In genomic region chr11:62881579-62882427, GRCh38 we compare ENCODE assay signal across 8 cellular contexts. TPM values are rescaled to one million over a fixed set of nuclear protein-coding genes. Genes with fewer than 3 reads are reported as not detected.
DNase-seq lines count a peak whose midpoint lies in the region; ATAC-seq and TF ChIP-seq lines count a peak whose summit lies in the region.

No MANE protein-coding gene starts in this region.

- ATAC-seq in GM21528 (IDR thresholded peaks at IDR 0.05; ENCODE audit: low FRiP score, unreplicated experiment) (peak; percentile 42), IMR-90 (ENCODE audit: low read depth) (peak; percentile 50), foreskin keratinocyte (peak; percentile 68)

- peak overlapping the region; percentile 77 for H2AFZ ChIP-seq in IMR-90 (replicated peaks; ENCODE audit: low read length, poor library complexity)

- peaks cover 46% of the 10 kb centered on the region for H3K36me3 ChIP-seq in IMR-90 (ENCODE audit: control insufficient read depth, insufficient read depth, low read length)

- peak overlapping the region; percentile 89 for H2BK20ac ChIP-seq in IMR-90 (ENCODE audit: low read depth, low read length)

- H3K4me3 ChIP-seq in IMR-90 (ENCODE audit: insufficient read depth, low read depth, low read length) = peak overlapping the region; percentile 92

- no peaks in the 10 kb centered on the region for H3K9me3 ChIP-seq in IMR-90 (ENCODE audit: control insufficient read depth, insufficient read depth, low read length)

- dilution Hi-C loops in IMR-90 (cut with HindIII; ENCODE audit: low sequenced_read_pairs, unreplicated experiment) = no loop called here

- peak overlapping the region; percentile 100 for H3K56ac ChIP-seq in IMR-90 (ENCODE audit: extremely low read depth, insufficient read depth, low read length)

- peak overlapping the region; percentile 96 for H2BK120ac ChIP-seq in IMR-90 (ENCODE audit: low read depth, low read length)

- peak overlapping the region; percentile 100 for H3K23ac ChIP-seq in IMR-90 (ENCODE audit: low read depth, low read length)

- in situ Hi-C loops in IMR-90 (cut with MboI; ENCODE audit: low sequenced_read_pairs) = loop anchor here (25.0 kb wide), 1 partner anchor 780 kb away; the partner anchor contains the start of gene ATL3

- no peak for TF ChIP-seq RAD21 in IMR-90 (IDR thresholded peaks at IDR 0.05; ENCODE audit: low read length)

- intact Hi-C loops in IMR-90 (cut with micrococcal nuclease) = loop anchor here (1.0 to 5.0 kb wide), 2 partner anchors 41 to 95 kb away; partner anchors contain the start of gene TMEM179B

- H4K8ac ChIP-seq in IMR-90 (ENCODE audit: low read depth in 2 of 2, low read length in 2 of 2) = peak overlapping the region; percentile 96 to 100

- H3K18ac ChIP-seq in IMR-90 (ENCODE audit: low read depth, low read length) = peak overlapping the region; percentile 100

- H3K4ac ChIP-seq in IMR-90 (ENCODE audit: low read depth, low read length) = peak overlapping the region; percentile 100

- peak overlapping the region; percentile 100 for H3K9ac ChIP-seq in IMR-90 (ENCODE audit: low read depth, low read length)

- H4K20me1 ChIP-seq in IMR-90 (ENCODE audit: insufficient read depth, low read length) = peaks cover 49% of the 10 kb centered on the region

- peak overlapping the region; percentile 100 for H4K91ac ChIP-seq in IMR-90 (ENCODE audit: insufficient read depth, low read depth, low read length)

- H2BK5ac ChIP-seq in IMR-90 (ENCODE audit: low read depth, low read length, poor library complexity, severe bottlenecking) = peak overlapping the region; percentile 96

- peak; percentile 20; the same call in 1 of the 2 replicates for TF ChIP-seq POLR2A in IMR-90 (IDR thresholded peaks at IDR 0.05; ENCODE audit: low read depth, low read length)

- no TSS peak for BruUV-seq in IMR-90 (replicated peaks; lab: Mats Ljungman, UMichigan)

- H3K27ac ChIP-seq in IMR-90 (ENCODE audit: insufficient read depth, low read length) = peak overlapping the region; percentile 98
- peak overlapping the region; percentile 98 for H3K27ac ChIP-seq in foreskin keratinocyte

- H3K27me3 ChIP-seq in IMR-90 (ENCODE audit: control insufficient read depth, insufficient read depth, low read length) (no peaks in the 10 kb centered on the region), foreskin keratinocyte (no peaks in the 10 kb centered on the region)

- peak; percentile 90 for DNase-seq in DMS53 treated with DMSO at 0.1 percent for 48 hours (lab: John Stamatoyannopoulos, UW; ENCODE audit: unreplicated experiment)
- peak; percentile 97 for DNase-seq in IMR-90
- peak; percentile 59 to 78 for DNase-seq in SHP77 (lab: John Stamatoyannopoulos, UW)
- peak; percentile 93 for DNase-seq in activated gamma-delta T cell treated with Interleukin-2 at 50 U/mL for 16 hours
- peak; percentile 85 to 93 for DNase-seq in foreskin keratinocyte
- DNase-seq in nucleus accumbens (lab: John Stamatoyannopoulos, UW) = peak in 50 of 56 donors; percentile 58 to 97 (median 87)
- DNase-seq in superior temporal gyrus (ENCODE audit: extremely low spot score) = peak; percentile 83

- H4K5ac ChIP-seq in IMR-90 (ENCODE audit: low read depth, low read length) = peak overlapping the region; percentile 100

- WGBS in IMR-90 (ENCODE audit: extremely low coverage in 2 of 2, insufficient read length in 1 of 2), 2 experiments = 0% methylated on average over 4 of the region's 21 CpGs; no CpG with 5 or more reads in 1 of the 2 experiments

- POLR2A ChIA-PET in IMR-90 (lab: Charles Lee; ENCODE audit: unreplicated experiment) = interaction anchor here (1.0 to 1.4 kb wide), 2 partner anchors 8 to 41 kb away, joined by 6 to 8 read pairs; no protein-coding TSS in a partner anchor

- peak overlapping the region; percentile 97; the same call in 2 of the 3 replicates for H2BK15ac ChIP-seq in IMR-90 (ENCODE audit: low read depth, low read length)

- peak overlapping the region; percentile 100 for H3K14ac ChIP-seq in IMR-90 (replicated peaks; ENCODE audit: low read depth, low read length)

- peaks cover 25 to 68% of the 10 kb centered on the region in 2 experiments for H3K79me1 ChIP-seq in IMR-90 (ENCODE audit: low read depth in 1 of 2, low read length in 2 of 2)

- CTCF ChIA-PET in IMR-90 (lab: Yijun Ruan, JAX) = interaction anchor here (0.6 to 1.9 kb wide), 5 partner anchors 18 to 112 kb away, joined by 3 to 7 read pairs (median 6); no protein-coding TSS in a partner anchor

- H3K9me1 ChIP-seq in IMR-90 (ENCODE audit: insufficient read depth, low read length) = peaks cover 9% of the 10 kb centered on the region; the same call in 1 of the 2 replicates

- H2AK9ac ChIP-seq in IMR-90 (replicated peaks; ENCODE audit: low read depth, low read length, poor library complexity) = peak overlapping the region; percentile 99

- TF ChIP-seq CTCF in IMR-90 (conservative IDR thresholded peaks at IDR 0.05; ENCODE audit: low read depth, low read length) = no peak
- TF ChIP-seq CTCF in foreskin keratinocyte (conservative IDR thresholded peaks at IDR 0.05) = no peak

- H3K4me1 ChIP-seq in IMR-90 (ENCODE audit: control insufficient read depth, insufficient read depth, low read length) (peaks cover 27% of the 10 kb centered on the region), foreskin keratinocyte (peaks cover 21% of the 10 kb centered on the region)

- peak overlapping the region; percentile 100 for H2AK5ac ChIP-seq in IMR-90 (ENCODE audit: low read depth, low read length)

- H3K4me2 ChIP-seq in IMR-90 (ENCODE audit: low read depth, low read length) = peak overlapping the region; percentile 98

TF ChIP-seq in IMR-90, 13 proteins besides CTCF, POLR2A, EP300 and RAD21 (continues in another document):
- TF ChIP-seq CHD1 (IDR thresholded peaks at IDR 0.05; ENCODE audit: low read depth, low read length) (no peak), RFX5 (IDR thresholded peaks at IDR 0.05; ENCODE audit: low read depth, low read length) (no peak), USF2 (IDR thresholded peaks at IDR 0.05; ENCODE audit: low read depth, low read length) (peak; percentile 89), BHLHE40 (IDR thresholded peaks at IDR 0.05; ENCODE audit: low read depth, low read length) (peak; percentile 95), MAFK (IDR thresholded peaks at IDR 0.05; ENCODE audit: low read depth, low read length) (peak; percentile 11; the same call in 1 of the 2 replicates), NFE2L2 (IDR thresholded peaks at IDR 0.05; ENCODE audit: low read depth, low read length) (peak; percentile 77; the same call in 1 of the 2 replicates), RCOR1 (IDR thresholded peaks at IDR 0.05; ENCODE audit: insufficient replicate concordance, low read length) (no peak), MXI1 (IDR thresholded peaks at IDR 0.05; ENCODE audit: borderline replicate concordance, low read depth, low read length) (no peak), CEBPB (IDR thresholded peaks at IDR 0.05; ENCODE audit: low read depth, low read length) (peak; percentile 96), ELK1 (IDR thresholded peaks at IDR 0.05; ENCODE audit: borderline replicate concordance, low read depth, low read length) (no peak), SMC3 (IDR thresholded peaks at IDR 0.05; ENCODE audit: low read depth, low read length) (no peak), FOS (IDR thresholded peaks at IDR 0.05; ENCODE audit: low read depth, low read length) (peak; percentile 80)

RNA-seq across cellular contexts. Expression of gene SLC3A2, which starts 1.1 kb away (rescaled TPM):
- total RNA-seq in IMR-90 (2012; rRNA removed) = 114 and 140 TPM in 2 replicates
- 239 TPM in 2 replicates for polyA plus RNA-seq in IMR-90 (2012; rRNA removed)
- polyA plus RNA-seq in IMR-90 (2012; cell fraction: cytosol; rRNA removed) = 251 and 299 TPM in 2 replicates
- 340 and 413 TPM in 2 replicates for polyA plus RNA-seq in IMR-90 (2012; cell fraction: nucleus; rRNA removed; ENCODE audit: low replicate concordance)
- 424 and 537 TPM in 2 replicates for total RNA-seq in foreskin keratinocyte
- 511 and 680 TPM in 2 replicates for polyA plus RNA-seq in foreskin keratinocyte

RNA-seq across cellular contexts. Expression of gene CHRM1, which starts 39.4 kb away (rescaled TPM):
- total RNA-seq in IMR-90 (2012; rRNA removed) (not detected in 2 replicates), foreskin keratinocyte (not detected in 2 replicates)
- polyA plus RNA-seq in IMR-90 (2012; rRNA removed) (not detected in 2 replicates), foreskin keratinocyte (not detected in 2 replicates)
- not detected in 2 replicates for polyA plus RNA-seq in IMR-90 (2012; cell fraction: cytosol; rRNA removed)
- polyA plus RNA-seq in IMR-90 (2012; cell fraction: nucleus; rRNA removed; ENCODE audit: low replicate concordance) = not detected in 2 replicates

RNA-seq across cellular contexts. Expression of gene WDR74, which starts 42.4 kb away (rescaled TPM):
- total RNA-seq in IMR-90 (2012; rRNA removed) = 40.8 and 44.3 TPM in 2 replicates
- polyA plus RNA-seq in IMR-90 (2012; rRNA removed) = 38.4 and 41.9 TPM in 2 replicates
- 31.9 and 59.9 TPM in 2 replicates for polyA plus RNA-seq in IMR-90 (2012; cell fraction: cytosol; rRNA removed)
- 66.2 and 131 TPM in 2 replicates for polyA plus RNA-seq in IMR-90 (2012; cell fraction: nucleus; rRNA removed; ENCODE audit: low replicate concordance)
- 83.7 and 89.3 TPM in 2 replicates for total RNA-seq in foreskin keratinocyte
- polyA plus RNA-seq in foreskin keratinocyte = 88.7 and 94.8 TPM in 2 replicates

RNA-seq across cellular contexts. Expression of gene TEX54, which starts 49.2 kb away (rescaled TPM):
- total RNA-seq in IMR-90 (2012; rRNA removed) (not detected in 2 replicates), foreskin keratinocyte (not detected in 2 replicates)
- polyA plus RNA-seq in IMR-90 (2012; rRNA removed) (not detected in 2 replicates), foreskin keratinocyte (not detected in 2 replicates)
- polyA plus RNA-seq in IMR-90 (2012; cell fraction: cytosol; rRNA removed) = not detected in 2 replicates
- not detected in 2 replicates for polyA plus RNA-seq in IMR-90 (2012; cell fraction: nucleus; rRNA removed; ENCODE audit: low replicate concordance)

RNA-seq across cellular contexts. Expression of gene STX5, which starts 50.0 kb away (rescaled TPM):
- total RNA-seq in IMR-90 (2012; rRNA removed) = 48.6 and 49.5 TPM in 2 replicates
- polyA plus RNA-seq in IMR-90 (2012; rRNA removed) = 43.1 and 43.5 TPM in 2 replicates
- polyA plus RNA-seq in IMR-90 (2012; cell fraction: cytosol; rRNA removed) = 24.5 and 39.6 TPM in 2 replicates
- 35.4 and 47.9 TPM in 2 replicates for polyA plus RNA-seq in IMR-90 (2012; cell fraction: nucleus; rRNA removed; ENCODE audit: low replicate concordance)
- total RNA-seq in foreskin keratinocyte = 30.4 and 34.1 TPM in 2 replicates
- polyA plus RNA-seq in foreskin keratinocyte = 41.2 and 45.5 TPM in 2 replicates

Comparison
In these comparisons a context has a peak if more than half of its experiments do, and no peak if none do; other contexts are left out.
1. Peak in every context shown above with its lines: DNase-seq, ATAC-seq, H3K4me3 ChIP-seq and H3K27ac ChIP-seq.